1 cellular context compared by ENCODE assay signal in the genomic region with DNA sequence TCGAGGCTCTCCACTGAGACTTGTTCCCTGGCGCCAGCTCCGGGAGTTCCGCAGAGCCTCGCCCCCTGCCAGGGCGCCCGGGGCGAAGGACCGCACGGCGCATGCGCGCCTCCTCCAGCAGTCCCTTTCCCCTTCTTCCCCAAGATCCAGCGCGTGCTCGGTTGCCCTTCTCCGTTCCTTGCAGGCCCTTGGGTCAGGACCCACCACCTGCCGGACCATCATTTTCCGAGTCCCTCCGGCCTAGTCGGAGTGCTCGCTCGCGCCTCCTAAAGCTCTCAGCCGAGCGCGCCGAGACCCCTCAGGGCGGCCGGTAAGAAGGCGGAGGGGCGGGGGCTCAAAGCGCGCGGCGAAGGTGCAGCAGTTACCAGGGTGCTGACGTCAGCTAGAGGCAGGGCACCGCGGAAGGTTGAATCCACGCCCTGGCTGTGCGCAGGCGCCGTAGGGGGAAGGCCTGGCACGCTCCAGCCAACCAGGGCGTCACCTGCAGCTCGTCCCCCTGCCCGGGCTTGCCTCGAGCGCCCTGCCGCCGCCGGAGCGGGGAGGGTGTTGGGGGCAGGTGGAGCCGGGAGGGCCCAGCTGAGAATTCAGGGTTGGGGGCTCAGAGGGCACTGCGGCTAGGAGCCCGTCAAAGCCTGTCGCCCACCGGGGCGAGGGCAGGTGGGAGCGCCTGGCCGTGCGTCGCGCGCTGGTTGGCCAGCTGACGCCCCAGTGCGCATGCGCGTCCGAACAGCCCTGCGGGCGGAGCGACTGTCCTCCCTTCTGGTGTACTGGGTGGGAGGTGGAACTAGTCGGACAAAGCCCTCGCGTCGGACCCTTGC.
TF ChIP-seq lines count a peak whose summit lies in the region.

Gene TCAIM (plus strand): TSS at position 757 of the 818 bp plus-strand sequence. CDS start 16,017 bp downstream, outside the sequence.

TF ChIP-seq in HEK293, 187 proteins besides CTCF, POLR2A, EP300 and RAD21 (continued from another document and continues in another):
- TF ChIP-seq, protein P1, sequence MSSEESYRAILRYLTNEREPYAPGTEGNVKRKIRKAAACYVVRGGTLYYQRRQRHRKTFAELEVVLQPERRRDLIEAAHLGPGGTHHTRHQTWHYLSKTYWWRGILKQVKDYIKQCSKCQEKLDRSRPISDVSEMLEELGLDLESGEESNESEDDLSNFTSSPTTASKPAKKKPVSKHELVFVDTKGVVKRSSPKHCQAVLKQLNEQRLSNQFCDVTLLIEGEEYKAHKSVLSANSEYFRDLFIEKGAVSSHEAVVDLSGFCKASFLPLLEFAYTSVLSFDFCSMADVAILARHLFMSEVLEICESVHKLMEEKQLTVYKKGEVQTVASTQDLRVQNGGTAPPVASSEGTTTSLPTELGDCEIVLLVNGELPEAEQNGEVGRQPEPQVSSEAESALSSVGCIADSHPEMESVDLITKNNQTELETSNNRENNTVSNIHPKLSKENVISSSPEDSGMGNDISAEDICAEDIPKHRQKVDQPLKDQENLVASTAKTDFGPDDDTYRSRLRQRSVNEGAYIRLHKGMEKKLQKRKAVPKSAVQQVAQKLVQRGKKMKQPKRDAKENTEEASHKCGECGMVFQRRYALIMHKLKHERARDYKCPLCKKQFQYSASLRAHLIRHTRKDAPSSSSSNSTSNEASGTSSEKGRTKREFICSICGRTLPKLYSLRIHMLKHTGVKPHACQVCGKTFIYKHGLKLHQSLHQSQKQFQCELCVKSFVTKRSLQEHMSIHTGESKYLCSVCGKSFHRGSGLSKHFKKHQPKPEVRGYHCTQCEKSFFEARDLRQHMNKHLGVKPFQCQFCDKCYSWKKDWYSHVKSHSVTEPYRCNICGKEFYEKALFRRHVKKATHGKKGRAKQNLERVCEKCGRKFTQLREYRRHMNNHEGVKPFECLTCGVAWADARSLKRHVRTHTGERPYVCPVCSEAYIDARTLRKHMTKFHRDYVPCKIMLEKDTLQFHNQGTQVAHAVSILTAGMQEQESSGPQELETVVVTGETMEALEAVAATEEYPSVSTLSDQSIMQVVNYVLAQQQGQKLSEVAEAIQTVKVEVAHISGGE (tag by site-specific recombination; conservative IDR thresholded peaks at IDR 0.05; ENCODE audit: low read depth) = peak; percentile 41
- TF ChIP-seq ZNF354C (tag by site-specific recombination; IDR thresholded peaks at IDR 0.05; ENCODE audit: borderline replicate concordance, low read depth) (no peak), ZNF473 (tag by site-specific recombination; IDR thresholded peaks at IDR 0.05) (no peak), ZBTB17 (tag by site-specific recombination; IDR thresholded peaks at IDR 0.05) (peak; percentile 66), ZNF274 (IDR thresholded peaks at IDR 0.05; ENCODE audit: low read length) (no peak), ZNF274 (tag by site-specific recombination; IDR thresholded peaks at IDR 0.05; ENCODE audit: borderline replicate concordance) (no peak), SP2 (tag by site-specific recombination; IDR thresholded peaks at IDR 0.05) (peak; percentile 80), ZNF600 (tag by site-specific recombination; IDR thresholded peaks at IDR 0.05) (peak; percentile 76), SCRT2 (tag by site-specific recombination; IDR thresholded peaks at IDR 0.05) (peak; percentile 76; the same call in 1 of the 2 replicates), ZIC2 (tag by site-specific recombination; IDR thresholded peaks at IDR 0.05) (peak; percentile 78), ZNF10 (tag by site-specific recombination; IDR thresholded peaks at IDR 0.05) (no peak), ZFP41 (tag by site-specific recombination; IDR thresholded peaks at IDR 0.05; ENCODE audit: borderline replicate concordance) (no peak), ZNF747 (tag by site-specific recombination; IDR thresholded peaks at IDR 0.05) (no peak), ZNF654 (tag by site-specific recombination; IDR thresholded peaks at IDR 0.05; ENCODE audit: low read depth) (no peak), KLF17 (tag by site-specific recombination; IDR thresholded peaks at IDR 0.05) (peak; percentile 58), PRDM4 (tag by site-specific recombination; IDR thresholded peaks at IDR 0.05) (no peak), ZNF548 (tag by site-specific recombination; IDR thresholded peaks at IDR 0.05) (no peak), ZNF510 (tag by site-specific recombination; IDR thresholded peaks at IDR 0.05; ENCODE audit: insufficient replicate concordance) (no peak), PATZ1 (tag by site-specific recombination; IDR thresholded peaks at IDR 0.05) (peak; percentile 87), ZNF175 (tag by site-specific recombination; IDR thresholded peaks at IDR 0.05) (no peak), KLF1 (tag by site-specific recombination; IDR thresholded peaks at IDR 0.05) (peak; percentile 49; the same call in 1 of the 2 replicates), ZNF335 (tag by site-specific recombination; conservative IDR thresholded peaks at IDR 0.05) (peak; percentile 97), ZNF394 (tag by site-specific recombination; IDR thresholded peaks at IDR 0.05; ENCODE audit: borderline replicate concordance) (no peak; the same call in 1 of the 2 replicates), KLF8 (tag by site-specific recombination; IDR thresholded peaks at IDR 0.05) (peak; percentile 86; the same call in 1 of the 2 replicates), HOXA7 (CRISPR knock-in tag; IDR thresholded peaks at IDR 0.05; ENCODE audit: borderline replicate concordance) (no peak), SP3 (tag by site-specific recombination; IDR thresholded peaks at IDR 0.05) (peak; percentile 59; the same call in 1 of the 2 replicates), SETDB1 (IDR thresholded peaks at IDR 0.05; ENCODE audit: insufficient read length, low read length) (no peak), YY1 (tag by site-specific recombination; IDR thresholded peaks at IDR 0.05) (no peak), TCF7L2 (IDR thresholded peaks at IDR 0.05; ENCODE audit: borderline replicate concordance, low read depth, low read length) (no peak), ZNF624 (tag by site-specific recombination; IDR thresholded peaks at IDR 0.05) (no peak), ZBTB49 (tag by site-specific recombination; IDR thresholded peaks at IDR 0.05; ENCODE audit: low read depth) (no peak)
- TF ChIP-seq, protein P2, sequence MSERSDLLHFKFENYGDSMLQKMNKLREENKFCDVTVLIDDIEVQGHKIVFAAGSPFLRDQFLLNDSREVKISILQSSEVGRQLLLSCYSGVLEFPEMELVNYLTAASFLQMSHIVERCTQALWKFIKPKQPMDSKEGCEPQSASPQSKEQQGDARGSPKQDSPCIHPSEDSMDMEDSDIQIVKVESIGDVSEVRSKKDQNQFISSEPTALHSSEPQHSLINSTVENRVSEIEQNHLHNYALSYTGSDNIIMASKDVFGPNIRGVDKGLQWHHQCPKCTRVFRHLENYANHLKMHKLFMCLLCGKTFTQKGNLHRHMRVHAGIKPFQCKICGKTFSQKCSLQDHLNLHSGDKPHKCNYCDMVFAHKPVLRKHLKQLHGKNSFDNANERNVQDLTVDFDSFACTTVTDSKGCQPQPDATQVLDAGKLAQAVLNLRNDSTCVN (tag by site-specific recombination; optimal IDR thresholded peaks at IDR 0.05) = peak; percentile 87
- TF ChIP-seq, protein P3, sequence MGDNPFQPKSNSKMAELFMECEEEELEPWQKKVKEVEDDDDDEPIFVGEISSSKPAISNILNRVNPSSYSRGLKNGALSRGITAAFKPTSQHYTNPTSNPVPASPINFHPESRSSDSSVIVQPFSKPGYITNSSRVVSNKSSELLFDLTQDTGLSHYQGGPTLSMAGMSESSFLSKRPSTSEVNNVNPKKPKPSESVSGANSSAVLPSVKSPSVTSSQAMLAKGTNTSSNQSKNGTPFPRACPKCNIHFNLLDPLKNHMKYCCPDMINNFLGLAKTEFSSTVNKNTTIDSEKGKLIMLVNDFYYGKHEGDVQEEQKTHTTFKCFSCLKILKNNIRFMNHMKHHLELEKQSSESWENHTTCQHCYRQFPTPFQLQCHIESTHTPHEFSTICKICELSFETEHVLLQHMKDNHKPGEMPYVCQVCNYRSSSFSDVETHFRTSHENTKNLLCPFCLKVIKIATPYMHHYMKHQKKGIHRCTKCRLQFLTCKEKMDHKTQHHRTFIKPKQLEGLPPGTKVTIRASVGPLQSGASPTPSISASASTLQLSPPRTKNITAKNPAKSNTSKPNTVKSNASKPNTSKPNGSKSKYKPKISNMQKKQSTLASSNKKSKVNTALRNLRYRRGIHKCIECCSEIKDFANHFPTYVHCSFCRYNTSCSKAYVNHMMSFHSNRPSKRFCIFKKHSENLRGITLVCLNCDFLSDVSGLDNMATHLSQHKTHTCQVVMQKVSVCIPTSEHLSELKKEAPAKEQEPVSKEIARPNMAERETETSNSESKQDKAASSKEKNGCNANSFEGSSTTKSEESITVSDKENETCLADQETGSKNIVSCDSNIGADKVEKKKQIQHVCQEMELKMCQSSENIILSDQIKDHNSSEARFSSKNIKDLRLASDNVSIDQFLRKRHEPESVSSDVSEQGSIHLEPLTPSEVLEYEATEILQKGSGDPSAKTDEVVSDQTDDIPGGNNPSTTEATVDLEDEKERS (tag by site-specific recombination; IDR thresholded peaks at IDR 0.05) = no peak
- TF ChIP-seq, protein P4, sequence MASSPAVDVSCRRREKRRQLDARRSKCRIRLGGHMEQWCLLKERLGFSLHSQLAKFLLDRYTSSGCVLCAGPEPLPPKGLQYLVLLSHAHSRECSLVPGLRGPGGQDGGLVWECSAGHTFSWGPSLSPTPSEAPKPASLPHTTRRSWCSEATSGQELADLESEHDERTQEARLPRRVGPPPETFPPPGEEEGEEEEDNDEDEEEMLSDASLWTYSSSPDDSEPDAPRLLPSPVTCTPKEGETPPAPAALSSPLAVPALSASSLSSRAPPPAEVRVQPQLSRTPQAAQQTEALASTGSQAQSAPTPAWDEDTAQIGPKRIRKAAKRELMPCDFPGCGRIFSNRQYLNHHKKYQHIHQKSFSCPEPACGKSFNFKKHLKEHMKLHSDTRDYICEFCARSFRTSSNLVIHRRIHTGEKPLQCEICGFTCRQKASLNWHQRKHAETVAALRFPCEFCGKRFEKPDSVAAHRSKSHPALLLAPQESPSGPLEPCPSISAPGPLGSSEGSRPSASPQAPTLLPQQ (tag by site-specific recombination; IDR thresholded peaks at IDR 0.05) = no peak; the same call in 1 of the 2 replicates
- TF ChIP-seq, protein P5, sequence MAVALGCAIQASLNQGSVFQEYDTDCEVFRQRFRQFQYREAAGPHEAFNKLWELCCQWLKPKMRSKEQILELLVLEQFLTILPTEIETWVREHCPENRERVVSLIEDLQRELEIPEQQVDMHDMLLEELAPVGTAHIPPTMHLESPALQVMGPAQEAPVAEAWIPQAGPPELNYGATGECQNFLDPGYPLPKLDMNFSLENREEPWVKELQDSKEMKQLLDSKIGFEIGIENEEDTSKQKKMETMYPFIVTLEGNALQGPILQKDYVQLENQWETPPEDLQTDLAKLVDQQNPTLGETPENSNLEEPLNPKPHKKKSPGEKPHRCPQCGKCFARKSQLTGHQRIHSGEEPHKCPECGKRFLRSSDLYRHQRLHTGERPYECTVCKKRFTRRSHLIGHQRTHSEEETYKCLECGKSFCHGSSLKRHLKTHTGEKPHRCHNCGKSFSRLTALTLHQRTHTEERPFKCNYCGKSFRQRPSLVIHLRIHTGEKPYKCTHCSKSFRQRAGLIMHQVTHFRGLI (tag by site-specific recombination; IDR thresholded peaks at IDR 0.05) = peak; percentile 84
